ENCODE assay signal across 12 cellular contexts in the genomic region with DNA sequence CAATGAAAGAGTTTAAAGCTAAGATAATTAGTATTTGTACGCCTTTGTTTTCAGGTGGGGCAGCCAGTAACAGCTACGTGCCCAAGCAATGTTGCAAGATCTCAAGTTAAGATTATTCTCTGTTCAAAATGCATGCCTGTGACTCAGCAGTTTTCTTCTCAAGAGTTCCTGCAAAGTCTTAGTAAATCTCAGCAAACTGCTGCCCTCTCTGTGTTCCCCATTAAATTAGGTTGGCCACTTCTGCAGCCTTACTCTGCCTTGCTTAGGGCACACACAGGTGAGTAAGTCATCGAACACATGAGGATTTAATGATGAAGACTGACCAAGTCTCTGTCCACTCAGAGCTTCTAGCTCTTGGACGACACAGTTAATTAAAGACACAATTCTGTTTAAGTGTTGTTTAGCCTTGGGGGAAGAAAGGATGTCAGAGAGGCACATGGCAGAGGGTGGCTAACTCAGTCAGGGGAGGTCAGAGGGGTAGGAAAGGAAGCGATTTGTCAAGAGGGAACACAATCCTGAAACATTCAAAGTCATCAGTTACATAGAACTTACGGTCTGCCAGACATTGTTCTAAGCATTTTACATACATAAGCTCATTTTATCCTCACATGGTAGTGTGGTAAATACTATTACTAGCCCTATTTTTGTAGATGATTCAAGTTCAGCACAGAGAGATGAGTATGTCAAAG. TPM values are rescaled to one million over a fixed set of nuclear protein-coding genes. Genes with fewer than 3 reads are reported as not detected.
DNase-seq lines count a peak whose midpoint lies in the region; ATAC-seq, FAIRE-seq and TF ChIP-seq lines count a peak whose summit lies in the region.
"Had no signal": no experiment of that assay in that cellular context is flagged by ENCODE, and none has a peak within 500 bp of the region (broad histone marks: within the 10 kb centered on the region; RNA-seq: fewer than 3 reads in every experiment).

No MANE protein-coding gene starts in this region.

- POLR2A ChIA-PET in AG04449 (lab: Yijun Ruan, JAX), result no interaction called here

- H3K79me2 ChIP-seq in astrocyte (ENCODE audit: insufficient read depth, low read length), result no peaks in the 10 kb centered on the region

- TF ChIP-seq CTCF in AG04449 (IDR thresholded peaks at IDR 0.05; ENCODE audit: insufficient read depth, low read length, missing control alignments) (no peak), astrocyte (IDR thresholded peaks at IDR 0.05; ENCODE audit: insufficient read depth, low read depth, low read length) (no peak), spleen (IDR thresholded peaks at IDR 0.05 in 8 of 11, conservative IDR thresholded peaks at IDR 0.05 in 3 of 11) (no peak)

- no peak overlapping the region for H3K4me3 Mint-ChIP-seq in astrocyte (ENCODE audit: unreplicated experiment)
- H3K4me3 Mint-ChIP-seq: activated T-cell treated with anti-CD3 and anti-CD28 coated beads, Interleukin-2, amount 50 U/mL, for 4 hours had no signal

- DNase-seq in AG04449 (ENCODE audit: low read depth, low spot score), result peak; percentile 29
- peak; percentile 16 for DNase-seq in Jurkat, Clone E6-1 (ENCODE audit: low read depth, low spot score)
- peak; percentile 59 for DNase-seq in astrocyte (ENCODE audit: low read depth)
- peak; percentile 82 for DNase-seq in iris pigment epithelial cell (ENCODE audit: low read depth)
- no peak for DNase-seq in spleen
- no peak for DNase-seq in activated naive CD4-positive, alpha-beta T cell treated with anti-CD3 and anti-CD28 coated beads, Interleukin-2, amount 50 U/mL, for 72 hours (ENCODE audit: low spot score in 2 of 2)
- DNase-seq in NCI-H1930 (lab: John Stamatoyannopoulos, UW), result no peak
- DNase-seq: activated T-cell treated with anti-CD3 and anti-CD28 coated beads, Interleukin-2, amount 50 U/mL, for 4 hours; BE2C; Peyer's patch; stimulated activated CD8-positive, alpha-beta memory T cell treated with anti-CD3 and anti-CD28 coated beads, Interleukin-4, amount 100 ng/mL, for 48 hours had no signal

- no peaks in the 10 kb centered on the region for H3K9me3 ChIP-seq in astrocyte (ENCODE audit: insufficient read depth, low read depth, low read length)
- H3K9me3 ChIP-seq in spleen, result no peaks in the 10 kb centered on the region
- H3K9me3 ChIP-seq: BE2C, Peyer's patch had no signal

- WGBS in spleen, 5 donors, result 43 to 56% (median 52%) methylated on average over 6 of the region's 6 CpGs

- no peak for TF ChIP-seq POLR2A in spleen (IDR thresholded peaks at IDR 0.05)

- H4K20me1 ChIP-seq in astrocyte (ENCODE audit: insufficient read depth, low read length), result no peaks in the 10 kb centered on the region

- H3K4me2 ChIP-seq in astrocyte (ENCODE audit: low read length), result no peak overlapping the region

- H3K4me1 Mint-ChIP-seq in astrocyte (ENCODE audit: low read depth, unreplicated experiment), result peaks cover 9% of the 10 kb centered on the region

- H3K4me3 ChIP-seq in AG04449 (ENCODE audit: low read depth, low read length), result no peak overlapping the region
- no peak overlapping the region for H3K4me3 ChIP-seq in Jurkat, Clone E6-1 (ENCODE audit: low read length)
- no peak overlapping the region for H3K4me3 ChIP-seq in astrocyte (ENCODE audit: insufficient read depth, low read depth, low read length)
- no peak overlapping the region for H3K4me3 ChIP-seq in spleen
- H3K4me3 ChIP-seq: Peyer's patch had no signal

- peak overlapping the region; percentile 5 for H3K27ac Mint-ChIP-seq in astrocyte (ENCODE audit: unreplicated experiment)
- no peak overlapping the region for H3K27ac Mint-ChIP-seq in activated naive CD4-positive, alpha-beta T cell treated with anti-CD3 and anti-CD28 coated beads, Interleukin-2, amount 50 U/mL, for 72 hours

- CTCF ChIA-PET in AG04449 (lab: Yijun Ruan, JAX), result interaction anchor here (2.0 kb wide), 1 partner anchor 15 kb away, joined by 9 read pairs; no protein-coding TSS in a partner anchor

- no peak overlapping the region for H2AFZ ChIP-seq in astrocyte (ENCODE audit: low read depth, low read length)

- H3K4me1 ChIP-seq in astrocyte (ENCODE audit: insufficient read depth, low read length) (peaks cover 10% of the 10 kb centered on the region), spleen (no peaks in the 10 kb centered on the region)
- H3K4me1 ChIP-seq: BE2C had no signal

- H3K36me3 Mint-ChIP-seq in astrocyte (ENCODE audit: low read depth, unreplicated experiment), result no peaks in the 10 kb centered on the region
- H3K36me3 Mint-ChIP-seq in activated naive CD4-positive, alpha-beta T cell treated with anti-CD3 and anti-CD28 coated beads, Interleukin-2, amount 50 U/mL, for 72 hours, result no peaks in the 10 kb centered on the region

- no peak for ATAC-seq in activated naive CD4-positive, alpha-beta T cell treated with anti-CD3 and anti-CD28 coated beads, Interleukin-2, amount 50 U/mL, for 72 hours
- no peak for ATAC-seq in GM21515 (IDR thresholded peaks at IDR 0.05; ENCODE audit: unreplicated experiment)
- ATAC-seq: activated T-cell treated with anti-CD3 and anti-CD28 coated beads, Interleukin-2, amount 50 U/mL, for 4 hours had no signal

- intact Hi-C loops in spleen (cut with DNase I; ENCODE audit: low total_unique reads), result no loop called here

- H3K27me3 Mint-ChIP-seq in astrocyte (ENCODE audit: low read depth, unreplicated experiment), result peaks cover 4% of the 10 kb centered on the region

- no peak overlapping the region for H3K9ac ChIP-seq in astrocyte (ENCODE audit: low read length)

- no peak overlapping the region for H3K27ac ChIP-seq in astrocyte (ENCODE audit: low read depth, low read length)
- peak overlapping the region in 1 of 8 donors; percentile 16 for H3K27ac ChIP-seq in spleen
- H3K27ac ChIP-seq: Peyer's patch had no signal

- H3K27me3 ChIP-seq in astrocyte (ENCODE audit: insufficient read depth, low read length) (peaks cover 5% of the 10 kb centered on the region), spleen (replicated peaks in 1 of 7) (peaks cover 0 to 8% (median 0%) of the 10 kb centered on the region in 7 donors)
- H3K27me3 ChIP-seq: BE2C, Peyer's patch had no signal

- no peak for FAIRE-seq in astrocyte (lab: Jason Lieb, UNC)

- no peaks in the 10 kb centered on the region for H3K9me3 Mint-ChIP-seq in astrocyte (ENCODE audit: unreplicated experiment)
- H3K9me3 Mint-ChIP-seq in activated naive CD4-positive, alpha-beta T cell treated with anti-CD3 and anti-CD28 coated beads, Interleukin-2, amount 50 U/mL, for 72 hours, result no peaks in the 10 kb centered on the region
- H3K9me3 Mint-ChIP-seq: activated T-cell treated with anti-CD3 and anti-CD28 coated beads, Interleukin-2, amount 50 U/mL, for 4 hours had no signal

- H3K36me3 ChIP-seq in astrocyte (ENCODE audit: insufficient read depth, low read length), result no peaks in the 10 kb centered on the region
- no peaks in the 10 kb centered on the region for H3K36me3 ChIP-seq in spleen
- H3K36me3 ChIP-seq: BE2C, Peyer's patch had no signal

RNA-seq across cellular contexts. Expression of gene SLC35G1, which starts 20.2 kb away (rescaled TPM):
- 5.9 TPM for polyA plus RNA-seq in Jurkat, Clone E6-1 (2012; ENCODE audit: insufficient read depth, insufficient read length)
- total RNA-seq in astrocyte (3.2 and 3.5 TPM in 2 replicates), spleen (1 to 10 TPM; 2.9 to 7.9 (median 5.2) TPM)
- polyA plus RNA-seq in spleen, result 1 to 10 TPM; 1.2 to 2.3 (median 1.8) TPM
- 1 to 10 TPM; 3.3 to 4.1 TPM for total RNA-seq in activated naive CD4-positive, alpha-beta T cell treated with anti-CD3 and anti-CD28 coated beads, Interleukin-2, amount 50 U/mL, for 72 hours

Comparison
In these comparisons a context has a peak if more than half of its experiments do, and no peak if none do; other contexts are left out.
1. DNase-seq: peak in AG04449 (single experiment), Jurkat, Clone E6-1 (single experiment), astrocyte (single experiment) and iris pigment epithelial cell (single experiment); none in spleen (single experiment), activated naive CD4-positive, alpha-beta T cell treated with anti-CD3 and anti-CD28 coated beads, Interleukin-2, amount 50 U/mL, for 72 hours (0 of 2) and NCI-H1930 (0 of 2).